ENCODE assay signal across 15 cellular contexts in genomic region chr2:196289000-196289399, GRCh38.
DNase-seq lines count a peak whose midpoint lies in the region; ATAC-seq and TF ChIP-seq lines count a peak whose summit lies in the region.
"Had no signal": no experiment of that assay in that cellular context is flagged by ENCODE, and none has a peak within 500 bp of the region (broad histone marks: within the 10 kb centered on the region; RNA-seq: fewer than 3 reads in every experiment).

No MANE protein-coding gene starts in this region.

- H3K27ac ChIP-seq in H9 (ENCODE audit: insufficient read length, low read depth, low read length) (no peak overlapping the region), ovary (no peak overlapping the region)

- no peak overlapping the region for H2BK12ac ChIP-seq in H9 (ENCODE audit: insufficient read length, low read depth, low read length)

- no peak overlapping the region for H2AK5ac ChIP-seq in H9 (ENCODE audit: insufficient read length, low read length)

- H4K5ac ChIP-seq in H9 (ENCODE audit: insufficient read length, low read depth, low read length) = no peak overlapping the region

- no CpG with 5 or more reads among the region's 2 CpGs for WGBS in H9 (ENCODE audit: extremely low coverage, insufficient read length, low lambda C conversion rate)
- WGBS in ovary, 3 donors = 59 to 74% (median 66%) methylated on average over 2 of the region's 2 CpGs

- no peak for TF ChIP-seq EP300 in ovary (IDR thresholded peaks at IDR 0.05)

- H3K9me3 Mint-ChIP-seq in activated T-cell treated with anti-CD3 and anti-CD28 coated beads, Interleukin-2, amount 50 U/mL, for 4 hours = no peaks in the 10 kb centered on the region
- H3K9me3 Mint-ChIP-seq in stimulated activated memory B cell treated with anti-CD40 and anti-IgM and Interleukin-4, amounts not matched to agents 10 μg/mL and 1 μg/mL and 100 μg/mL, for 72 hours = no peaks in the 10 kb centered on the region
- no peaks in the 10 kb centered on the region for H3K9me3 Mint-ChIP-seq in H9

- no peak overlapping the region for H2BK120ac ChIP-seq in H9 (ENCODE audit: low read depth, low read length, poor library complexity, severe bottlenecking)

- H4K8ac ChIP-seq in H9 (replicated peaks; ENCODE audit: insufficient read length, low read depth, low read length) = no peak overlapping the region

- no peak overlapping the region for H3K4ac ChIP-seq in H9 (ENCODE audit: low read depth, low read length)

- no peaks in the 10 kb centered on the region for H3K36me3 ChIP-seq in ovary

- H3K9me3 ChIP-seq in H9 (ENCODE audit: control insufficient read depth, low read depth, low read length) = no peaks in the 10 kb centered on the region
- no peaks in the 10 kb centered on the region for H3K9me3 ChIP-seq in ovary

- H3K27ac Mint-ChIP-seq in stimulated activated memory B cell treated with anti-CD40 and anti-IgM and Interleukin-4, amounts not matched to agents 10 μg/mL and 1 μg/mL and 100 μg/mL, for 72 hours = peak overlapping the region; percentile 27
- H3K27ac Mint-ChIP-seq in H9 = no peak overlapping the region

- H3K79me2 ChIP-seq in H9 (ENCODE audit: insufficient read depth, low read length) = no peaks in the 10 kb centered on the region

- no peaks in the 10 kb centered on the region for H3K23me2 ChIP-seq in H9 (ENCODE audit: insufficient read length, low read depth, low read length, poor library complexity, severe bottlenecking)

- no peak overlapping the region for H3K4me2 ChIP-seq in H9 (ENCODE audit: insufficient read depth, insufficient read length, low read length)

- no peak overlapping the region for H3K14ac ChIP-seq in H9 (ENCODE audit: insufficient read depth, low read length)

- no peak overlapping the region for H3T11ph ChIP-seq in H9 (ENCODE audit: low read length)

- H3K4me1 Mint-ChIP-seq in activated T-cell treated with anti-CD3 and anti-CD28 coated beads, Interleukin-2, amount 50 U/mL, for 4 hours (ENCODE audit: low read depth) = peaks cover 51% of the 10 kb centered on the region
- peaks cover 49% of the 10 kb centered on the region for H3K4me1 Mint-ChIP-seq in stimulated activated memory B cell treated with anti-CD40 and anti-IgM and Interleukin-4, amounts not matched to agents 10 μg/mL and 1 μg/mL and 100 μg/mL, for 72 hours
- no peaks in the 10 kb centered on the region for H3K4me1 Mint-ChIP-seq in H9

- no peak overlapping the region for H3K4me3 Mint-ChIP-seq in activated T-cell treated with anti-CD3 and anti-CD28 coated beads, Interleukin-2, amount 50 U/mL, for 4 hours
- no peak overlapping the region for H3K4me3 Mint-ChIP-seq in stimulated activated memory B cell treated with anti-CD40 and anti-IgM and Interleukin-4, amounts not matched to agents 10 μg/mL and 1 μg/mL and 100 μg/mL, for 72 hours
- H3K4me3 Mint-ChIP-seq in H9 = no peak overlapping the region

- H4K20me1 ChIP-seq in H9 (ENCODE audit: control insufficient read depth, insufficient read depth, insufficient read length) = no peaks in the 10 kb centered on the region

- no peak for DNase-seq in activated T-cell treated with anti-CD3 and anti-CD28 coated beads, Interleukin-2, amount 50 U/mL, for 4 hours
- no peak for DNase-seq in activated T-cell treated with anti-CD3 and anti-CD28 coated beads, Interleukin-2, amount 50 U/mL, for 1 hour
- DNase-seq in H9 (no peak), Right ventricle myocardium superior (no peak), ovary (no peak)
- DNase-seq: activated CD4-positive, CD25-positive, alpha-beta regulatory T cell treated with anti-CD3 and anti-CD28 coated beads, Interleukin-2, amount 50 U/mL, for 72 hours; activated naive CD4-positive, alpha-beta T cell treated with anti-CD3 and anti-CD28 coated beads, Interleukin-2, amount 50 U/mL, for 16 hours; DMS 273 treated with DMSO at 0.1 percent for 48 hours; hippocampal formation; NCI-H69; occipital lobe; stimulated activated CD4-positive, alpha-beta T cell treated with anti-CD3 and anti-CD28 coated beads, Interleukin-12 subunit alpha, Interleukin-12 subunit beta, amount 100 ng/mL, for 4 hours had no signal

- no peak overlapping the region for H3K56ac ChIP-seq in H9 (ENCODE audit: insufficient read length, low read depth, low read length)

- H3K23ac ChIP-seq in H9 (ENCODE audit: insufficient read length, low read depth, low read length) = no peak overlapping the region

- H3K9ac ChIP-seq in H9 (ENCODE audit: extremely low read depth, insufficient read length, low read length) = no peak overlapping the region

- H3K27me3 Mint-ChIP-seq in activated T-cell treated with anti-CD3 and anti-CD28 coated beads, Interleukin-2, amount 50 U/mL, for 4 hours (ENCODE audit: low read depth) = no peaks in the 10 kb centered on the region
- H3K27me3 Mint-ChIP-seq in stimulated activated memory B cell treated with anti-CD40 and anti-IgM and Interleukin-4, amounts not matched to agents 10 μg/mL and 1 μg/mL and 100 μg/mL, for 72 hours = no peaks in the 10 kb centered on the region
- H3K27me3 Mint-ChIP-seq in H9 (ENCODE audit: low read depth) = no peaks in the 10 kb centered on the region

- H3K27me3 ChIP-seq in H9 (ENCODE audit: insufficient read depth, low read length) (no peaks in the 10 kb centered on the region), ovary (no peaks in the 10 kb centered on the region)

- H2BK20ac ChIP-seq in H9 (ENCODE audit: low read depth, low read length, poor library complexity, severe bottlenecking) = no peak overlapping the region

- H3K4me3 ChIP-seq in ovary = no peak overlapping the region

- no peaks in the 10 kb centered on the region for H3K79me1 ChIP-seq in H9 (ENCODE audit: insufficient read depth, low read depth, low read length, poor library complexity, severe bottlenecking)

- no peak for TF ChIP-seq POLR2A in ovary (IDR thresholded peaks at IDR 0.05)

- no peaks in the 10 kb centered on the region for H3K36me3 Mint-ChIP-seq in activated T-cell treated with anti-CD3 and anti-CD28 coated beads, Interleukin-2, amount 50 U/mL, for 4 hours (ENCODE audit: insufficient read depth)
- no peaks in the 10 kb centered on the region for H3K36me3 Mint-ChIP-seq in stimulated activated memory B cell treated with anti-CD40 and anti-IgM and Interleukin-4, amounts not matched to agents 10 μg/mL and 1 μg/mL and 100 μg/mL, for 72 hours
- no peaks in the 10 kb centered on the region; a peak in 1 of 7 replicates for H3K36me3 Mint-ChIP-seq in H9 (ENCODE audit: insufficient read depth in 1 of 3, low read depth in 3 of 3)

- no peaks in the 10 kb centered on the region for H3K4me1 ChIP-seq in H9 (ENCODE audit: insufficient read depth, low read length)
- H3K4me1 ChIP-seq in ovary (ENCODE audit: insufficient read depth) = no peaks in the 10 kb centered on the region

- ATAC-seq in activated T-cell treated with anti-CD3 and anti-CD28 coated beads, Interleukin-2, amount 50 U/mL, for 4 hours = peak; percentile 43 to 51
- ATAC-seq in GM21529 (IDR thresholded peaks at IDR 0.05; ENCODE audit: unreplicated experiment) = peak; percentile 35
- ATAC-seq in HG03457 (IDR thresholded peaks at IDR 0.05; ENCODE audit: unreplicated experiment) = peak; percentile 34
- peak; percentile 49 for ATAC-seq in stimulated activated memory B cell treated with anti-CD40 and anti-IgM and Interleukin-4, amounts not matched to agents 10 μg/mL and 1 μg/mL and 100 μg/mL, for 72 hours
- no peak for ATAC-seq in Right ventricle myocardium superior (ENCODE audit: poor library complexity)

- no peak overlapping the region for H2BK15ac ChIP-seq in H9 (ENCODE audit: low read depth, low read length)

- no peak overlapping the region for H4K91ac ChIP-seq in H9 (ENCODE audit: insufficient read length, low read depth, low read length)

- H3K18ac ChIP-seq in H9 (ENCODE audit: insufficient read length, low read depth, low read length) = no peak overlapping the region

- intact Hi-C loops in Right ventricle myocardium superior (cut with DNase I) (no loop called here), ovary (cut with DNase I) (no loop called here)

- TF ChIP-seq CTCF in H9 (conservative IDR thresholded peaks at IDR 0.05) = no peak
- no peak for TF ChIP-seq CTCF in ovary (IDR thresholded peaks at IDR 0.05)

- H2BK5ac ChIP-seq in H9 (ENCODE audit: insufficient read length, low read length) = no peak overlapping the region

- H2AFZ ChIP-seq in H9 (ENCODE audit: low read length) = no peak overlapping the region
